Comparison of ENCODE assay signal across 15 cellular contexts in the genomic region with DNA sequence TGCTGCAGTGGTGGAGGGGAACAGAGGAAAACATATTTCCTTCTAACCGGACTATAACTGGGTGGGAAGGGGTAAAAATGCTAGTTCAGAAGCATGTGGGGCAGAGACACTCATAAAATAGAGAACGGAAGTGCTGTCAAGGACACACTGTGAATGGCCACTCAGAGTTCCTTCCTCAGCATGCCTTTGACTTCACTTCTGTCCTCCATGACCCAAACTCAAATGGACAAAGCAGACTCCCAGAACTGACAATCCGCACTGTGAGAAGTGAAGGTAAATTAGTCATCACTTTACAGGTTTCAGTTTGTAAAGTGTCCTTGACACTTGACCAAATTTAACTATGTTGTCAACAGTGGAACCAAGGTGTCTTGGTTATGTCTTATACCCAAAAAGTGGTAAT. TPM values are rescaled to one million over a fixed set of nuclear protein-coding genes. Genes with fewer than 3 reads are reported as not detected.
DNase-seq lines count a peak whose midpoint lies in the region; ATAC-seq and TF ChIP-seq lines count a peak whose summit lies in the region.
"Had no signal": no experiment of that assay in that cellular context is flagged by ENCODE, and none has a peak within 500 bp of the region (broad histone marks: within the 10 kb centered on the region; RNA-seq: fewer than 3 reads in every experiment).

No MANE protein-coding gene starts in this region.

- H3K4me1 ChIP-seq in SJCRH30, result peaks cover 12% of the 10 kb centered on the region
- no peaks in the 10 kb centered on the region for H3K4me1 ChIP-seq in lower lobe of right lung

- ATAC-seq in HG03342 (IDR thresholded peaks at IDR 0.05; ENCODE audit: unreplicated experiment), result peak; percentile 39
- peak; percentile 16 to 36 for ATAC-seq in lower lobe of right lung
- no peak for ATAC-seq in HG02642 (IDR thresholded peaks at IDR 0.05; ENCODE audit: poor library complexity, unreplicated experiment)

- H3K27me3 ChIP-seq in SJCRH30 (no peaks in the 10 kb centered on the region), lower lobe of right lung (ENCODE audit: low read depth) (no peaks in the 10 kb centered on the region)
- H3K27me3 ChIP-seq: stomach had no signal

- H3K9me3 ChIP-seq in SJCRH30 (replicated peaks), result no peaks in the 10 kb centered on the region
- no peaks in the 10 kb centered on the region for H3K9me3 ChIP-seq in lower lobe of right lung
- H3K9me3 ChIP-seq: SK-N-SH, stomach had no signal

- TF ChIP-seq CTCF in GM12865 (IDR thresholded peaks at IDR 0.05; ENCODE audit: insufficient read depth, low read depth, low read length, missing control alignments) (no peak), lower lobe of right lung (IDR thresholded peaks at IDR 0.05) (no peak)

- H3K27ac ChIP-seq in SJCRH30 (peak overlapping the region; percentile 57; the same call in 1 of the 2 replicates), lower lobe of right lung (peak overlapping the region; percentile 25)

- H3K36me3 ChIP-seq in SJCRH30 (no peaks in the 10 kb centered on the region), lower lobe of right lung (no peaks in the 10 kb centered on the region)
- H3K36me3 ChIP-seq: stomach had no signal

- H3K4me3 ChIP-seq in GM12865 (ENCODE audit: low read depth, low read length), result no peak overlapping the region
- H3K4me3 ChIP-seq in SJCRH30, result no peak overlapping the region
- no peak overlapping the region for H3K4me3 ChIP-seq in lower lobe of right lung
- H3K4me3 ChIP-seq: stomach had no signal

- intact Hi-C loops in lower lobe of right lung (cut with DNase I), result no loop called here

- peak; percentile 26 for DNase-seq in GM12865 (ENCODE audit: low read depth)
- no peak for DNase-seq in SJCRH30
- DNase-seq in lower lobe of right lung, result no peak
- DNase-seq in GOT3 (lab: John Stamatoyannopoulos, UW), result no peak
- DNase-seq in NCI-H748 (lab: John Stamatoyannopoulos, UW; ENCODE audit: unreplicated experiment), result no peak
- no peak for DNase-seq in COLO829 (ENCODE audit: low spot score)
- DNase-seq: activated CD4-positive, alpha-beta T cell treated with anti-CD3 and anti-CD28 coated beads, Interleukin-2, amount 10 ng/mL, durations not matched to agents 24 days and 14 days; activated T-cell treated with anti-CD3 and anti-CD28 coated beads for 4 hours; CD8-positive, alpha-beta memory T cell; KG1; NCI-H446; SK-N-SH; stomach had no signal

RNA-seq across cellular contexts. Expression of a gene that starts 30.2 kb away (rescaled TPM):
- total RNA-seq in SJCRH30 (2014; rRNA removed; shearing (Covaris generic)), result 51.2 and 55.9 TPM in 2 replicates
- 54.0 TPM for total RNA-seq in lower lobe of right lung
